ENCODE assay signal across 8 cellular contexts in genomic region chr7:6728893-6729491, GRCh38. TPM values are rescaled to one million over a fixed set of nuclear protein-coding genes. Genes with fewer than 3 reads are reported as not detected.
DNase-seq lines count a peak whose midpoint lies in the region; ATAC-seq and TF ChIP-seq lines count a peak whose summit lies in the region.
"Not testable (repeated sequence)": the region's sequence is repeated elsewhere in the genome, so short reads cannot be mapped to it uniquely, and the experiment has no call there.

No MANE protein-coding gene starts in this region.

- H3K27me3 ChIP-seq in SK-N-SH (ENCODE audit: insufficient read depth); effector memory CD4-positive, alpha-beta T cell (replicated peaks; ENCODE audit: control insufficient read depth, insufficient read depth, low read length, poor library complexity, severe bottlenecking): not testable (repeated sequence)

- peak overlapping the region; percentile 92 for H3K4me3 Mint-ChIP-seq in activated naive CD8-positive, alpha-beta T cell
- peak overlapping the region; percentile 87 to 95 (median 92) for H3K4me3 Mint-ChIP-seq in naive thymus-derived CD8-positive, alpha-beta T cell
- H3K4me3 Mint-ChIP-seq in stimulated activated effector memory CD8-positive, alpha-beta T cell treated with anti-CD3 and anti-CD28 coated beads, Interleukin-12 subunit alpha, Interleukin-12 subunit beta, amount 100 ng/mL, for 72 hours: peak overlapping the region; percentile 88

- H3K79me2 ChIP-seq in SK-N-SH (ENCODE audit: insufficient read depth): peaks cover 48% of the 10 kb centered on the region

- not testable (repeated sequence) for H3K4me1 ChIP-seq in SK-N-SH (ENCODE audit: control insufficient read depth in 1 of 2, insufficient read depth in 2 of 2, low read depth in 1 of 2, low read length in 1 of 2); effector memory CD4-positive, alpha-beta T cell (ENCODE audit: control insufficient read depth, insufficient read depth, low read length, poor library complexity, severe bottlenecking)

- CTCF ChIA-PET in SK-N-SH (lab: Yijun Ruan, JAX): interaction anchor here (0.6 to 1.8 kb wide), 3 partner anchors 10 to 1077 kb away, joined by 3 to 6 read pairs (median 3); no protein-coding TSS in a partner anchor

- H2AFZ ChIP-seq in SK-N-SH (ENCODE audit: low read depth): peak overlapping the region; percentile 99

- WGBS in SK-N-SH (ENCODE audit: low lambda C conversion rate): 92% methylated on average over 29 of the region's 29 CpGs

- H3K4me1 Mint-ChIP-seq in activated naive CD8-positive, alpha-beta T cell (ENCODE audit: low read depth): peaks cover 26% of the 10 kb centered on the region
- H3K4me1 Mint-ChIP-seq in naive thymus-derived CD8-positive, alpha-beta T cell: peaks cover 13 to 41% (median 32%) of the 10 kb centered on the region in 4 donors
- peaks cover 11% of the 10 kb centered on the region for H3K4me1 Mint-ChIP-seq in stimulated activated effector memory CD8-positive, alpha-beta T cell treated with anti-CD3 and anti-CD28 coated beads, Interleukin-12 subunit alpha, Interleukin-12 subunit beta, amount 100 ng/mL, for 72 hours

- H3K27ac Mint-ChIP-seq in activated naive CD8-positive, alpha-beta T cell: peak overlapping the region; percentile 91
- peak overlapping the region; percentile 85 to 94 (median 92) for H3K27ac Mint-ChIP-seq in naive thymus-derived CD8-positive, alpha-beta T cell
- H3K27ac Mint-ChIP-seq in stimulated activated effector memory CD8-positive, alpha-beta T cell treated with anti-CD3 and anti-CD28 coated beads, Interleukin-12 subunit alpha, Interleukin-12 subunit beta, amount 100 ng/mL, for 72 hours: peak overlapping the region; percentile 92

- peaks cover 13 to 19% of the 10 kb centered on the region in 2 experiments for H3K36me3 ChIP-seq in SK-N-SH (replicated peaks in 1 of 2; ENCODE audit: control insufficient read depth in 1 of 2, insufficient read depth in 2 of 2, low read length in 1 of 2)
- H3K36me3 ChIP-seq in effector memory CD4-positive, alpha-beta T cell (ENCODE audit: control insufficient read depth, insufficient read depth, low read length): not testable (repeated sequence)

- H3K4me2 ChIP-seq in SK-N-SH: peak overlapping the region; percentile 92

- not testable (repeated sequence) for TF ChIP-seq CTCF in AG10803 (conservative IDR thresholded peaks at IDR 0.05; ENCODE audit: low read length); HFF-Myc (IDR thresholded peaks at IDR 0.05; ENCODE audit: low read depth, low read length, missing control alignments); SK-N-SH (IDR thresholded peaks at IDR 0.05)

- H3F3A ChIP-seq in SK-N-SH (replicated peaks; ENCODE audit: insufficient read depth): not testable (repeated sequence)

- not testable (repeated sequence) for H3K9me3 Mint-ChIP-seq in activated naive CD8-positive, alpha-beta T cell (ENCODE audit: low read depth); naive thymus-derived CD8-positive, alpha-beta T cell; stimulated activated effector memory CD8-positive, alpha-beta T cell treated with anti-CD3 and anti-CD28 coated beads, Interleukin-12 subunit alpha, Interleukin-12 subunit beta, amount 100 ng/mL, for 72 hours

- peaks cover 11% of the 10 kb centered on the region; the same call in 1 of the 2 replicates for H4K20me1 ChIP-seq in SK-N-SH (ENCODE audit: insufficient read depth)

- H3K9me3 ChIP-seq in SK-N-SH; effector memory CD4-positive, alpha-beta T cell (ENCODE audit: control insufficient read depth, low read length): not testable (repeated sequence)

- H3K9me2 ChIP-seq in SK-N-SH: not testable (repeated sequence)

- not testable (repeated sequence) for ATAC-seq in naive thymus-derived CD8-positive, alpha-beta T cell; stimulated activated effector memory CD8-positive, alpha-beta T cell treated with anti-CD3 and anti-CD28 coated beads, Interleukin-12 subunit alpha, Interleukin-12 subunit beta, amount 100 ng/mL, for 72 hours

- DNase-seq in AG10803 (ENCODE audit: low read depth); HFF-Myc (ENCODE audit: extremely low read depth, low read depth); SK-N-SH; effector memory CD4-positive, alpha-beta T cell; naive thymus-derived CD8-positive, alpha-beta T cell; stimulated activated effector memory CD8-positive, alpha-beta T cell treated with anti-CD3 and anti-CD28 coated beads, Interleukin-12 subunit alpha, Interleukin-12 subunit beta, amount 100 ng/mL, for 72 hours (ENCODE audit: low spot score in 2 of 2): not testable (repeated sequence)

- TF ChIP-seq RAD21 in SK-N-SH (IDR thresholded peaks at IDR 0.05; ENCODE audit: low read length): not testable (repeated sequence)

- TF ChIP-seq EP300 in SK-N-SH (IDR thresholded peaks at IDR 0.05; ENCODE audit: borderline replicate concordance in 1 of 2, low read depth in 1 of 2, low read length in 1 of 2): not testable (repeated sequence)

- POLR2A ChIA-PET in SK-N-SH (lab: Yijun Ruan, JAX): not testable (repeated sequence)
- POLR2A ChIA-PET in naive thymus-derived CD8-positive, alpha-beta T cell (lab: Charles Lee): interaction anchor here (1.4 kb wide), 1 partner anchor 22 kb away, joined by 3 read pairs; the partner anchor contains the start of gene ZNF12

- H3K4me3 ChIP-seq in AG10803 (ENCODE audit: low read length) (peak overlapping the region; percentile 81), HFF-Myc (replicated peaks; ENCODE audit: low read depth, low read length) (peak overlapping the region; percentile 88), SK-N-SH (ENCODE audit: low read depth in 2 of 2, low read length in 1 of 2) (peak overlapping the region; percentile 80 to 98), iPS-11a (ENCODE audit: low read depth, low read length) (peak overlapping the region; percentile 13)
- H3K4me3 ChIP-seq in effector memory CD4-positive, alpha-beta T cell (ENCODE audit: insufficient read depth, low read depth, low read length, poor library complexity, severe bottlenecking): peak overlapping the region; percentile 90

- H3K27me3 Mint-ChIP-seq in activated naive CD8-positive, alpha-beta T cell; naive thymus-derived CD8-positive, alpha-beta T cell: not testable (repeated sequence)

- peak overlapping the region; percentile 83 to 86 for H3K27ac ChIP-seq in SK-N-SH (ENCODE audit: low read depth in 2 of 2, low read length in 1 of 2)
- H3K27ac ChIP-seq in effector memory CD4-positive, alpha-beta T cell (ENCODE audit: insufficient read depth, low read length, poor library complexity, severe bottlenecking): peak overlapping the region; percentile 65

- H3K9ac ChIP-seq in SK-N-SH: peak overlapping the region; percentile 96; the same call in 1 of the 2 replicates

- H3K36me3 Mint-ChIP-seq in activated naive CD8-positive, alpha-beta T cell: not testable (repeated sequence)
- peaks cover 0 to 22% (median 11%) of the 10 kb centered on the region in 3 donors for H3K36me3 Mint-ChIP-seq in naive thymus-derived CD8-positive, alpha-beta T cell
- H3K36me3 Mint-ChIP-seq in stimulated activated effector memory CD8-positive, alpha-beta T cell treated with anti-CD3 and anti-CD28 coated beads, Interleukin-12 subunit alpha, Interleukin-12 subunit beta, amount 100 ng/mL, for 72 hours: peaks cover 41% of the 10 kb centered on the region

RNA-seq across cellular contexts. Expression of gene ZNF12, which starts 22.2 kb away (rescaled TPM):
- polyA plus RNA-seq in SK-N-SH (2012; rRNA removed): 9.5 and 15.2 TPM in 2 replicates
- polyA plus RNA-seq in SK-N-SH (2012; cell fraction: cytosol; rRNA removed): 9.3 and 10.2 TPM in 2 replicates
- 22.7 and 45.7 TPM in 2 replicates for polyA plus RNA-seq in SK-N-SH (2012; cell fraction: nucleus; rRNA removed)
- total RNA-seq in naive thymus-derived CD8-positive, alpha-beta T cell: 10 to 100 TPM; 45.5 to 49.7 TPM
- 10 to 100 TPM; 19.9 to 23.0 (median 21.5) TPM for polyA plus RNA-seq in naive thymus-derived CD8-positive, alpha-beta T cell

RNA-seq across cellular contexts. Expression of gene RSPH10B2, which starts 24.9 kb away (rescaled TPM):
- 0.02 and 0.10 TPM in 2 replicates for polyA plus RNA-seq in SK-N-SH (2012; rRNA removed)
- 0.01 and 0.04 TPM in 2 replicates for polyA plus RNA-seq in SK-N-SH (2012; cell fraction: cytosol; rRNA removed)
- polyA plus RNA-seq in SK-N-SH (2012; cell fraction: nucleus; rRNA removed): 0.06 and 0.18 TPM in 2 replicates
- total RNA-seq in naive thymus-derived CD8-positive, alpha-beta T cell: 1 to 10 TPM in 1 of 2 experiments, under 1 TPM in 1; 0.68 to 1.5 TPM
- not detected for polyA plus RNA-seq in naive thymus-derived CD8-positive, alpha-beta T cell

Comparison
In these comparisons a context has a peak if more than half of its experiments do, and no peak if none do; other contexts are left out.
1. H3K4me3 ChIP-seq: peak in every context shown above with its lines; median percentile 90 in effector memory CD4-positive, alpha-beta T cell; 89 in SK-N-SH; 88 in HFF-Myc; 81 in AG10803; 13 in iPS-11a.